In genomic region chr4:8281519-8282133, GRCh38 we compare ENCODE assay signal across 14 cellular contexts. TPM values are rescaled to one million over a fixed set of nuclear protein-coding genes. Genes with fewer than 3 reads are reported as not detected.
DNase-seq lines count a peak whose midpoint lies in the region; ATAC-seq and TF ChIP-seq lines count a peak whose summit lies in the region.
"Had no signal": no experiment of that assay in that cellular context is flagged by ENCODE, and none has a peak within 500 bp of the region (broad histone marks: within the 10 kb centered on the region; RNA-seq: fewer than 3 reads in every experiment).

No MANE protein-coding gene starts in this region.

- intact Hi-C loops in esophagus squamous epithelium (cut with DNase I), result no loop called here

- TF ChIP-seq POLR2A in esophagus squamous epithelium (IDR thresholded peaks at IDR 0.05), result no peak

- peak; percentile 54 for DNase-seq in GM23248
- DNase-seq in esophagus squamous epithelium (lab: John Stamatoyannopoulos, UW), result no peak
- no peak for DNase-seq in mesenchymal stem cell
- DNase-seq in ureter (ENCODE audit: low spot score), result peak; percentile 70
- no peak for DNase-seq in NCI-H128 (lab: John Stamatoyannopoulos, UW; ENCODE audit: unreplicated experiment)
- no peak for DNase-seq in stimulated activated naive CD4-positive, alpha-beta T cell (lab: John Stamatoyannopoulos, UW)
- no peak for DNase-seq in activated CD4-positive, CD25-positive, alpha-beta regulatory T cell treated with anti-CD3 and anti-CD28 coated beads, Interleukin-2, amount 50 U/mL, for 72 hours
- DNase-seq: activated CD4-positive, alpha-beta memory T cell treated with anti-CD3 and anti-CD28 coated beads for 36 hours; activated effector memory CD4-positive, alpha-beta T cell treated with anti-CD3 and anti-CD28 coated beads, Interleukin-2, amount 50 U/mL, for 16 hours; caudate nucleus; NCI-H510A treated with DMSO at 0.1 percent for 48 hours; stimulated activated CD4-positive, alpha-beta T cell treated with anti-CD3 and anti-CD28 coated beads, Interleukin-4, amount 100 ng/mL, for 24 hours had no signal

- peak overlapping the region in 1 of 2 experiments; percentile 5 for H3K18ac ChIP-seq in mesenchymal stem cell (ENCODE audit: low read depth in 1 of 2, low read length in 2 of 2)

- no peaks in the 10 kb centered on the region for H3K9me2 ChIP-seq in GM23248 (ENCODE audit: insufficient read depth)

- no peak overlapping the region for H4K8ac ChIP-seq in mesenchymal stem cell (ENCODE audit: low read length)

- H3F3A ChIP-seq in GM23248 (ENCODE audit: insufficient read depth), result no peaks in the 10 kb centered on the region; the same call in 1 of the 2 replicates

- H3K9me3 ChIP-seq in GM23248 (ENCODE audit: low read depth) (no peaks in the 10 kb centered on the region), esophagus squamous epithelium (no peaks in the 10 kb centered on the region), mesenchymal stem cell (ENCODE audit: control insufficient read depth, low read length) (no peaks in the 10 kb centered on the region)

- no peak for TF ChIP-seq CTCF in esophagus squamous epithelium (IDR thresholded peaks at IDR 0.05)

- H3K9ac ChIP-seq in GM23248 (no peak overlapping the region), mesenchymal stem cell (ENCODE audit: low read length) (peak overlapping the region; percentile 36)

- H2BK120ac ChIP-seq in mesenchymal stem cell (ENCODE audit: low read depth, low read length), result peak overlapping the region; percentile 51

- H2BK5ac ChIP-seq in mesenchymal stem cell (ENCODE audit: low read depth, low read length, poor library complexity, severe bottlenecking), result no peak overlapping the region

- peak overlapping the region in 1 of 2 experiments; percentile 18 for H2BK12ac ChIP-seq in mesenchymal stem cell (ENCODE audit: low read length in 2 of 2)

- no peak overlapping the region for H3K4ac ChIP-seq in mesenchymal stem cell (ENCODE audit: low read depth in 1 of 2, low read length in 2 of 2)

- H3K36me3 ChIP-seq in GM23248 (ENCODE audit: low read depth), result no peaks in the 10 kb centered on the region
- no peaks in the 10 kb centered on the region for H3K36me3 ChIP-seq in esophagus squamous epithelium
- H3K36me3 ChIP-seq in mesenchymal stem cell (ENCODE audit: control insufficient read depth in 1 of 2, insufficient read depth in 2 of 2, low read depth in 1 of 2, low read length in 2 of 2), result no peaks in the 10 kb centered on the region

- no peaks in the 10 kb centered on the region for H3K79me1 ChIP-seq in mesenchymal stem cell (replicated peaks; ENCODE audit: low read length, poor library complexity, severe bottlenecking)

- 44% methylated on average over 19 of the region's 19 CpGs for WGBS in GM23248 (ENCODE audit: low coverage in 1 of 2, low lambda C conversion rate in 2 of 2, missing lambda C conversion rate in 2 of 2), 2 experiments
- 30 to 38% methylated on average over 2 to 5 of the region's 19 CpGs for WGBS in esophagus squamous epithelium, 2 donors
- 84% methylated on average over 19 of the region's 19 CpGs for WGBS in mesenchymal stem cell

- H3K27me3 ChIP-seq in GM23248 (replicated peaks; ENCODE audit: insufficient read depth) (no peaks in the 10 kb centered on the region), esophagus squamous epithelium (no peaks in the 10 kb centered on the region), mesenchymal stem cell (ENCODE audit: control insufficient read depth in 1 of 2, insufficient read depth in 1 of 2, low read length in 2 of 2) (peaks cover 0 to 4% of the 10 kb centered on the region in 2 experiments)

- no peak overlapping the region for H3K23ac ChIP-seq in mesenchymal stem cell (ENCODE audit: low read length in 2 of 2)

- no peak overlapping the region for H3K27ac ChIP-seq in GM23248
- H3K27ac ChIP-seq in esophagus squamous epithelium, result peak overlapping the region in 3 of 4 donors; percentile 32 to 61 (median 42)
- no peak overlapping the region for H3K27ac ChIP-seq in mesenchymal stem cell (ENCODE audit: low read length, poor library complexity, severe bottlenecking)

- H3K4me1 ChIP-seq in GM23248 (ENCODE audit: insufficient read depth) (peaks cover 25% of the 10 kb centered on the region), esophagus squamous epithelium (peaks cover 3 to 48% (median 21%) of the 10 kb centered on the region in 3 donors), mesenchymal stem cell (ENCODE audit: control insufficient read depth, insufficient read depth, low read depth, low read length) (peaks cover 30% of the 10 kb centered on the region)

- H2AFZ ChIP-seq in GM23248 (no peak overlapping the region), mesenchymal stem cell (ENCODE audit: low read depth, low read length) (no peak overlapping the region)

- in situ Hi-C loops in GM23248 (cut with MboI), result no loop called here

- no peak overlapping the region for H3K4me2 ChIP-seq in GM23248 (ENCODE audit: unreplicated experiment)
- H3K4me2 ChIP-seq in mesenchymal stem cell (ENCODE audit: low read length, poor library complexity, severe bottlenecking), result no peak overlapping the region

- no peaks in the 10 kb centered on the region for H3K79me2 ChIP-seq in GM23248 (ENCODE audit: insufficient read depth)

- ATAC-seq in GM18520 (IDR thresholded peaks at IDR 0.05; ENCODE audit: unreplicated experiment), result no peak
- ATAC-seq: stimulated activated memory B cell treated with anti-CD40 and anti-IgM and Interleukin-4, amounts not matched to agents 10 μg/mL and 1 μg/mL and 100 μg/mL, for 72 hours had no signal

- no peak overlapping the region for H2BK15ac ChIP-seq in mesenchymal stem cell (ENCODE audit: low read depth, poor library complexity, severe bottlenecking)

- H2AK5ac ChIP-seq in mesenchymal stem cell (ENCODE audit: low read length, severe bottlenecking), result no peak overlapping the region

- no peak overlapping the region for H4K91ac ChIP-seq in mesenchymal stem cell (ENCODE audit: low read length)

- H3K4me3 ChIP-seq in GM23248, result no peak overlapping the region
- H3K4me3 ChIP-seq in esophagus squamous epithelium, result no peak overlapping the region
- H3K4me3 ChIP-seq in mesenchymal stem cell (ENCODE audit: insufficient read depth in 1 of 2, low read depth in 1 of 2, low read length in 2 of 2), result no peak overlapping the region

- H4K20me1 ChIP-seq in GM23248 (ENCODE audit: insufficient read depth), result no peaks in the 10 kb centered on the region

- no peak overlapping the region for H3K14ac ChIP-seq in mesenchymal stem cell (ENCODE audit: low read length in 2 of 2)

RNA-seq across cellular contexts. Expression of gene HTRA3, which starts 12.1 kb away (rescaled TPM):
- total RNA-seq in GM23248 (2014; rRNA removed; shearing (Covaris generic)), result 3.2 and 5.9 TPM in 2 replicates
- polyA plus RNA-seq in GM23248 (2016; fragmentation: Nextera tagmentation; extraction: Ambion mirVana), result 5.2 and 5.7 TPM in 2 replicates
- total RNA-seq in esophagus squamous epithelium, result 10 to 100 TPM in 1 of 4 donors, 1 to 10 TPM in 3; 1.8 to 13.0 (median 6.6) TPM
- polyA plus RNA-seq in mesenchymal stem cell (2013, experiment 1 of 2), result 88.3 TPM
- 87.5 TPM for polyA plus RNA-seq in mesenchymal stem cell (2013, experiment 2 of 2)
- total RNA-seq in ureter, result 17.5 TPM
- total RNA-seq: activated CD4-positive, alpha-beta memory T cell treated with anti-CD3 and anti-CD28 coated beads for 36 hours had no signal

Comparison
In these comparisons a context has a peak if more than half of its experiments do, and no peak if none do; other contexts are left out.
1. DNase-seq: peak in GM23248 (single experiment) and ureter (single experiment); none in esophagus squamous epithelium (single experiment), mesenchymal stem cell (single experiment), NCI-H128 (single experiment), stimulated activated naive CD4-positive, alpha-beta T cell (0 of 6) and activated CD4-positive, CD25-positive, alpha-beta regulatory T cell treated with anti-CD3 and anti-CD28 coated beads, Interleukin-2, amount 50 U/mL, for 72 hours (single experiment).
2. H3K27ac ChIP-seq: peak in esophagus squamous epithelium (3 of 4); none in GM23248 (single experiment) and mesenchymal stem cell (single experiment).